Comparison of ENCODE assay signal across 1 cellular context in the genomic region with DNA sequence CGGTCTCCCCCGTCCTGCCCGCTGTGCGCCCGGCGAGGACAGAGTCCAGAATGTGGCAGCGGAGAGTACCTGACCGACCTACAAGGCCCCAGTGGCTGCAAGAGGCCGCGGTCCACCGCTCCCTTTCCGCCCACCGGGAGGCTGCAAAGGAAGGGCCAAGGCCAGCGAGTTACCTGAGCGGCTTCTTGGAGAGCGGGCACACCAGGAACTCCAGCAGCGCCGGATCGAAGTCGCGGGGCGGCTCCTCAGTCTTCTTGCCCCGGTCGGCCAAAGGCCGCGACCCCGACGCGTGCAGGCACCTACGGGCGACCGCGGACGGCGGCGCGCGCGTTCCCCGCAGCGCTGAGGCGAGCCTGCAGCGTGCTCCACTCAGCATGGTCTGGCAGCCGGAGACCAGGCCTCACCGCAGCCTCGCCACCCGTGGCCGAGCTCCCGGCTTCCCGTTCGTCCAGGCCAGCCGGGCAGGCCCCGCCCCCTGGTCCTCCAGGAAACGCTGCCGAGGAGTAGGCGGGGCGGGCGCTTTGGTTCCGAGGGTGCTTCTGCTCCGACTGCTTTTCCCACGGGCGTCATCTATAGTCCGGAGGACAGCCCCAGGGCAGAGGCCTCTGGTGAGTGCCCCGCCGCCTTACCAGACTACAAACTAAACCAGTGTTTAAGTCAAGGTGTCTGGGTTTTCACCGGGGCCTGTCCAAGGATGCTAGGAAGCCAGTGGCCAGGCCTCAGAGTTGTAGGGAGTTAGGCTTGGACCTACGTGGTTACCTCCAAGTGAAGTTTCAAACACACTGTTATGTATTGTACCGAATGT.
TF ChIP-seq lines count a peak whose summit lies in the region.

A gene with protein sequence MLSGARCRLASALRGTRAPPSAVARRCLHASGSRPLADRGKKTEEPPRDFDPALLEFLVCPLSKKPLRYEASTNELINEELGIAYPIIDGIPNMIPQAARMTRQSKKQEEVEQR (minus strand): TSS at position 452 of the 805 bp plus-strand sequence. CDS start 76 bp downstream, at position 376.

TF ChIP-seq in K562, 482 proteins besides CTCF, POLR2A, EP300 and RAD21 (continued from another document and continues in another):
- TF ChIP-seq, protein P1, sequence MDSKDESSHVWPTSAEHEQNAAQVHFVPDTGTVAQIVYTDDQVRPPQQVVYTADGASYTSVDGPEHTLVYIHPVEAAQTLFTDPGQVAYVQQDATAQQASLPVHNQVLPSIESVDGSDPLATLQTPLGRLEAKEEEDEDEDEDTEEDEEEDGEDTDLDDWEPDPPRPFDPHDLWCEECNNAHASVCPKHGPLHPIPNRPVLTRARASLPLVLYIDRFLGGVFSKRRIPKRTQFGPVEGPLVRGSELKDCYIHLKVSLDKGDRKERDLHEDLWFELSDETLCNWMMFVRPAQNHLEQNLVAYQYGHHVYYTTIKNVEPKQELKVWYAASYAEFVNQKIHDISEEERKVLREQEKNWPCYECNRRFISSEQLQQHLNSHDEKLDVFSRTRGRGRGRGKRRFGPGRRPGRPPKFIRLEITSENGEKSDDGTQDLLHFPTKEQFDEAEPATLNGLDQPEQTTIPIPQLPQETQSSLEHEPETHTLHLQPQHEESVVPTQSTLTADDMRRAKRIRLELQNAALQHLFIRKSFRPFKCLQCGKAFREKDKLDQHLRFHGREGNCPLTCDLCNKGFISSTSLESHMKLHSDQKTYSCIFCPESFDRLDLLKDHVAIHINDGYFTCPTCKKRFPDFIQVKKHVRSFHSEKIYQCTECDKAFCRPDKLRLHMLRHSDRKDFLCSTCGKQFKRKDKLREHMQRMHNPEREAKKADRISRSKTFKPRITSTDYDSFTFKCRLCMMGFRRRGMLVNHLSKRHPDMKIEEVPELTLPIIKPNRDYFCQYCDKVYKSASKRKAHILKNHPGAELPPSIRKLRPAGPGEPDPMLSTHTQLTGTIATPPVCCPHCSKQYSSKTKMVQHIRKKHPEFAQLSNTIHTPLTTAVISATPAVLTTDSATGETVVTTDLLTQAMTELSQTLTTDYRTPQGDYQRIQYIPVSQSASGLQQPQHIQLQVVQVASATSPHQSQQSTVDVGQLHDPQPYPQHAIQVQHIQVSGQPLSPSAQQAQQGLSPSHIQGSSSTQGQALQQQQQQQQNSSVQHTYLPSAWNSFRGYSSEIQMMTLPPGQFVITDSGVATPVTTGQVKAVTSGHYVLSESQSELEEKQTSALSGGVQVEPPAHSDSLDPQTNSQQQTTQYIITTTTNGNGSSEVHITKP (IDR thresholded peaks at IDR 0.05; ENCODE audit: partially characterized antibody) = no peak
- TF ChIP-seq OTX1 (CRISPR knock-in tag; IDR thresholded peaks at IDR 0.05) = no peak
- no peak for TF ChIP-seq ZNF140 (CRISPR knock-in tag; IDR thresholded peaks at IDR 0.05)
- TF ChIP-seq, protein P2, sequence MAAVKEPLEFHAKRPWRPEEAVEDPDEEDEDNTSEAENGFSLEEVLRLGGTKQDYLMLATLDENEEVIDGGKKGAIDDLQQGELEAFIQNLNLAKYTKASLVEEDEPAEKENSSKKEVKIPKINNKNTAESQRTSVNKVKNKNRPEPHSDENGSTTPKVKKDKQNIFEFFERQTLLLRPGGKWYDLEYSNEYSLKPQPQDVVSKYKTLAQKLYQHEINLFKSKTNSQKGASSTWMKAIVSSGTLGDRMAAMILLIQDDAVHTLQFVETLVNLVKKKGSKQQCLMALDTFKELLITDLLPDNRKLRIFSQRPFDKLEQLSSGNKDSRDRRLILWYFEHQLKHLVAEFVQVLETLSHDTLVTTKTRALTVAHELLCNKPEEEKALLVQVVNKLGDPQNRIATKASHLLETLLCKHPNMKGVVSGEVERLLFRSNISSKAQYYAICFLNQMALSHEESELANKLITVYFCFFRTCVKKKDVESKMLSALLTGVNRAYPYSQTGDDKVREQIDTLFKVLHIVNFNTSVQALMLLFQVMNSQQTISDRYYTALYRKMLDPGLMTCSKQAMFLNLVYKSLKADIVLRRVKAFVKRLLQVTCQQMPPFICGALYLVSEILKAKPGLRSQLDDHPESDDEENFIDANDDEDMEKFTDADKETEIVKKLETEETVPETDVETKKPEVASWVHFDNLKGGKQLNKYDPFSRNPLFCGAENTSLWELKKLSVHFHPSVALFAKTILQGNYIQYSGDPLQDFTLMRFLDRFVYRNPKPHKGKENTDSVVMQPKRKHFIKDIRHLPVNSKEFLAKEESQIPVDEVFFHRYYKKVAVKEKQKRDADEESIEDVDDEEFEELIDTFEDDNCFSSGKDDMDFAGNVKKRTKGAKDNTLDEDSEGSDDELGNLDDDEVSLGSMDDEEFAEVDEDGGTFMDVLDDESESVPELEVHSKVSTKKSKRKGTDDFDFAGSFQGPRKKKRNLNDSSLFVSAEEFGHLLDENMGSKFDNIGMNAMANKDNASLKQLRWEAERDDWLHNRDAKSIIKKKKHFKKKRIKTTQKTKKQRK (IDR thresholded peaks at IDR 0.05; ENCODE audit: borderline replicate concordance, low read depth, low read length) = no peak
- peak; percentile 56; the same call in 1 of the 2 replicates for TF ChIP-seq SIN3B (IDR thresholded peaks at IDR 0.05; ENCODE audit: low read depth)
- TF ChIP-seq, protein P3, sequence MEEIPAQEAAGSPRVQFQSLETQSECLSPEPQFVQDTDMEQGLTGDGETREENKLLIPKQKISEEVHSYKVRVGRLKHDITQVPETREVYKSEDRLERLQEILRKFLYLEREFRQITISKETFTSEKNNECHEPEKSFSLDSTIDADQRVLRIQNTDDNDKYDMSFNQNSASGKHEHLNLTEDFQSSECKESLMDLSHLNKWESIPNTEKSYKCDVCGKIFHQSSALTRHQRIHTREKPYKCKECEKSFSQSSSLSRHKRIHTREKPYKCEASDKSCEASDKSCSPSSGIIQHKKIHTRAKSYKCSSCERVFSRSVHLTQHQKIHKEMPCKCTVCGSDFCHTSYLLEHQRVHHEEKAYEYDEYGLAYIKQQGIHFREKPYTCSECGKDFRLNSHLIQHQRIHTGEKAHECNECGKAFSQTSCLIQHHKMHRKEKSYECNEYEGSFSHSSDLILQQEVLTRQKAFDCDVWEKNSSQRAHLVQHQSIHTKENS (CRISPR knock-in tag; IDR thresholded peaks at IDR 0.05) = no peak
- TF ChIP-seq XRCC3 (IDR thresholded peaks at IDR 0.05) = no peak
- no peak for TF ChIP-seq MXI1 (IDR thresholded peaks at IDR 0.05; ENCODE audit: low read depth, low read length)
- TF ChIP-seq GTF2F1 (IDR thresholded peaks at IDR 0.05; ENCODE audit: low read depth, low read length) = 0 out of 2 replicates have a peak, but pooled peaks have one; percentile 51
- no peak for TF ChIP-seq ERF (CRISPR knock-in tag; IDR thresholded peaks at IDR 0.05)
- no peak for TF ChIP-seq SMARCE1 (IDR thresholded peaks at IDR 0.05)
- no peak for TF ChIP-seq PTRF (tag; IDR thresholded peaks at IDR 0.05)
- TF ChIP-seq SAFB (IDR thresholded peaks at IDR 0.05; ENCODE audit: borderline replicate concordance, low read depth, low read length) = no peak
- no peak for TF ChIP-seq EZH2 (IDR thresholded peaks at IDR 0.05; ENCODE audit: borderline replicate concordance, low read depth, low read length)
- TF ChIP-seq ZNF780A (CRISPR knock-in tag; IDR thresholded peaks at IDR 0.05) = no peak
- TF ChIP-seq, protein P4, sequence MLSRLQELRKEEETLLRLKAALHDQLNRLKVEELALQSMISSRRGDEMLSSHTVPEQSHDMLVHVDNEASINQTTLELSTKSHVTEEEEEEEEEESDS (CRISPR knock-in tag; IDR thresholded peaks at IDR 0.05) = no peak
- no peak for TF ChIP-seq ARNT (IDR thresholded peaks at IDR 0.05)
- TF ChIP-seq, protein P5, sequence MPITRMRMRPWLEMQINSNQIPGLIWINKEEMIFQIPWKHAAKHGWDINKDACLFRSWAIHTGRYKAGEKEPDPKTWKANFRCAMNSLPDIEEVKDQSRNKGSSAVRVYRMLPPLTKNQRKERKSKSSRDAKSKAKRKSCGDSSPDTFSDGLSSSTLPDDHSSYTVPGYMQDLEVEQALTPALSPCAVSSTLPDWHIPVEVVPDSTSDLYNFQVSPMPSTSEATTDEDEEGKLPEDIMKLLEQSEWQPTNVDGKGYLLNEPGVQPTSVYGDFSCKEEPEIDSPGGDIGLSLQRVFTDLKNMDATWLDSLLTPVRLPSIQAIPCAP (CRISPR knock-in tag; IDR thresholded peaks at IDR 0.05; ENCODE audit: borderline replicate concordance) = no peak
- TF ChIP-seq SMARCA5 (IDR thresholded peaks at IDR 0.05) = no peak
- no peak for TF ChIP-seq SRSF9 (IDR thresholded peaks at IDR 0.05; ENCODE audit: borderline replicate concordance, low read depth, low read length)
- TF ChIP-seq, protein P6, sequence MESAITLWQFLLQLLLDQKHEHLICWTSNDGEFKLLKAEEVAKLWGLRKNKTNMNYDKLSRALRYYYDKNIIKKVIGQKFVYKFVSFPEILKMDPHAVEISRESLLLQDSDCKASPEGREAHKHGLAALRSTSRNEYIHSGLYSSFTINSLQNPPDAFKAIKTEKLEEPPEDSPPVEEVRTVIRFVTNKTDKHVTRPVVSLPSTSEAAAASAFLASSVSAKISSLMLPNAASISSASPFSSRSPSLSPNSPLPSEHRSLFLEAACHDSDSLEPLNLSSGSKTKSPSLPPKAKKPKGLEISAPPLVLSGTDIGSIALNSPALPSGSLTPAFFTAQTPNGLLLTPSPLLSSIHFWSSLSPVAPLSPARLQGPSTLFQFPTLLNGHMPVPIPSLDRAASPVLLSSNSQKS (CRISPR knock-in tag; IDR thresholded peaks at IDR 0.05) = no peak
- no peak for TF ChIP-seq GTF2A2 (tag; IDR thresholded peaks at IDR 0.05)
- TF ChIP-seq CBX2 (IDR thresholded peaks at IDR 0.05; ENCODE audit: insufficient read depth, low read length, poor library complexity, severe bottlenecking) = no peak
- no peak for TF ChIP-seq MEIS2 (IDR thresholded peaks at IDR 0.05; ENCODE audit: partially characterized antibody)
- TF ChIP-seq, protein P7, sequence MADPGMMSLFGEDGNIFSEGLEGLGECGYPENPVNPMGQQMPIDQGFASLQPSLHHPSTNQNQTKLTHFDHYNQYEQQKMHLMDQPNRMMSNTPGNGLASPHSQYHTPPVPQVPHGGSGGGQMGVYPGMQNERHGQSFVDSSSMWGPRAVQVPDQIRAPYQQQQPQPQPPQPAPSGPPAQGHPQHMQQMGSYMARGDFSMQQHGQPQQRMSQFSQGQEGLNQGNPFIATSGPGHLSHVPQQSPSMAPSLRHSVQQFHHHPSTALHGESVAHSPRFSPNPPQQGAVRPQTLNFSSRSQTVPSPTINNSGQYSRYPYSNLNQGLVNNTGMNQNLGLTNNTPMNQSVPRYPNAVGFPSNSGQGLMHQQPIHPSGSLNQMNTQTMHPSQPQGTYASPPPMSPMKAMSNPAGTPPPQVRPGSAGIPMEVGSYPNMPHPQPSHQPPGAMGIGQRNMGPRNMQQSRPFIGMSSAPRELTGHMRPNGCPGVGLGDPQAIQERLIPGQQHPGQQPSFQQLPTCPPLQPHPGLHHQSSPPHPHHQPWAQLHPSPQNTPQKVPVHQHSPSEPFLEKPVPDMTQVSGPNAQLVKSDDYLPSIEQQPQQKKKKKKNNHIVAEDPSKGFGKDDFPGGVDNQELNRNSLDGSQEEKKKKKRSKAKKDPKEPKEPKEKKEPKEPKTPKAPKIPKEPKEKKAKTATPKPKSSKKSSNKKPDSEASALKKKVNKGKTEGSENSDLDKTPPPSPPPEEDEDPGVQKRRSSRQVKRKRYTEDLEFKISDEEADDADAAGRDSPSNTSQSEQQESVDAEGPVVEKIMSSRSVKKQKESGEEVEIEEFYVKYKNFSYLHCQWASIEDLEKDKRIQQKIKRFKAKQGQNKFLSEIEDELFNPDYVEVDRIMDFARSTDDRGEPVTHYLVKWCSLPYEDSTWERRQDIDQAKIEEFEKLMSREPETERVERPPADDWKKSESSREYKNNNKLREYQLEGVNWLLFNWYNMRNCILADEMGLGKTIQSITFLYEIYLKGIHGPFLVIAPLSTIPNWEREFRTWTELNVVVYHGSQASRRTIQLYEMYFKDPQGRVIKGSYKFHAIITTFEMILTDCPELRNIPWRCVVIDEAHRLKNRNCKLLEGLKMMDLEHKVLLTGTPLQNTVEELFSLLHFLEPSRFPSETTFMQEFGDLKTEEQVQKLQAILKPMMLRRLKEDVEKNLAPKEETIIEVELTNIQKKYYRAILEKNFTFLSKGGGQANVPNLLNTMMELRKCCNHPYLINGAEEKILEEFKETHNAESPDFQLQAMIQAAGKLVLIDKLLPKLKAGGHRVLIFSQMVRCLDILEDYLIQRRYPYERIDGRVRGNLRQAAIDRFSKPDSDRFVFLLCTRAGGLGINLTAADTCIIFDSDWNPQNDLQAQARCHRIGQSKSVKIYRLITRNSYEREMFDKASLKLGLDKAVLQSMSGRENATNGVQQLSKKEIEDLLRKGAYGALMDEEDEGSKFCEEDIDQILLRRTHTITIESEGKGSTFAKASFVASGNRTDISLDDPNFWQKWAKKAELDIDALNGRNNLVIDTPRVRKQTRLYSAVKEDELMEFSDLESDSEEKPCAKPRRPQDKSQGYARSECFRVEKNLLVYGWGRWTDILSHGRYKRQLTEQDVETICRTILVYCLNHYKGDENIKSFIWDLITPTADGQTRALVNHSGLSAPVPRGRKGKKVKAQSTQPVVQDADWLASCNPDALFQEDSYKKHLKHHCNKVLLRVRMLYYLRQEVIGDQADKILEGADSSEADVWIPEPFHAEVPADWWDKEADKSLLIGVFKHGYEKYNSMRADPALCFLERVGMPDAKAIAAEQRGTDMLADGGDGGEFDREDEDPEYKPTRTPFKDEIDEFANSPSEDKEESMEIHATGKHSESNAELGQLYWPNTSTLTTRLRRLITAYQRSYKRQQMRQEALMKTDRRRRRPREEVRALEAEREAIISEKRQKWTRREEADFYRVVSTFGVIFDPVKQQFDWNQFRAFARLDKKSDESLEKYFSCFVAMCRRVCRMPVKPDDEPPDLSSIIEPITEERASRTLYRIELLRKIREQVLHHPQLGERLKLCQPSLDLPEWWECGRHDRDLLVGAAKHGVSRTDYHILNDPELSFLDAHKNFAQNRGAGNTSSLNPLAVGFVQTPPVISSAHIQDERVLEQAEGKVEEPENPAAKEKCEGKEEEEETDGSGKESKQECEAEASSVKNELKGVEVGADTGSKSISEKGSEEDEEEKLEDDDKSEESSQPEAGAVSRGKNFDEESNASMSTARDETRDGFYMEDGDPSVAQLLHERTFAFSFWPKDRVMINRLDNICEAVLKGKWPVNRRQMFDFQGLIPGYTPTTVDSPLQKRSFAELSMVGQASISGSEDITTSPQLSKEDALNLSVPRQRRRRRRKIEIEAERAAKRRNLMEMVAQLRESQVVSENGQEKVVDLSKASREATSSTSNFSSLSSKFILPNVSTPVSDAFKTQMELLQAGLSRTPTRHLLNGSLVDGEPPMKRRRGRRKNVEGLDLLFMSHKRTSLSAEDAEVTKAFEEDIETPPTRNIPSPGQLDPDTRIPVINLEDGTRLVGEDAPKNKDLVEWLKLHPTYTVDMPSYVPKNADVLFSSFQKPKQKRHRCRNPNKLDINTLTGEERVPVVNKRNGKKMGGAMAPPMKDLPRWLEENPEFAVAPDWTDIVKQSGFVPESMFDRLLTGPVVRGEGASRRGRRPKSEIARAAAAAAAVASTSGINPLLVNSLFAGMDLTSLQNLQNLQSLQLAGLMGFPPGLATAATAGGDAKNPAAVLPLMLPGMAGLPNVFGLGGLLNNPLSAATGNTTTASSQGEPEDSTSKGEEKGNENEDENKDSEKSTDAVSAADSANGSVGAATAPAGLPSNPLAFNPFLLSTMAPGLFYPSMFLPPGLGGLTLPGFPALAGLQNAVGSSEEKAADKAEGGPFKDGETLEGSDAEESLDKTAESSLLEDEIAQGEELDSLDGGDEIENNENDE (IDR thresholded peaks at IDR 0.05; ENCODE audit: low read depth, low read length) = no peak
- TF ChIP-seq PRMT5 (CRISPR knock-in tag; IDR thresholded peaks at IDR 0.05) = no peak
- TF ChIP-seq TEAD1 (CRISPR knock-in tag; IDR thresholded peaks at IDR 0.05) = peak in 1 of 2 experiments; percentile 36; a peak in 1 of 4 replicates
- TF ChIP-seq ZNF24 (IDR thresholded peaks at IDR 0.05) = no peak
